ENCODE assay signal across 10 cellular contexts in genomic region chr6:1832844-1833787, GRCh38.
DNase-seq lines count a peak whose midpoint lies in the region; ATAC-seq and TF ChIP-seq lines count a peak whose summit lies in the region.
"Had no signal": no experiment of that assay in that cellular context is flagged by ENCODE, and none has a peak within 500 bp of the region (broad histone marks: within the 10 kb centered on the region; RNA-seq: fewer than 3 reads in every experiment).

No MANE protein-coding gene starts in this region.

- H3K27ac ChIP-seq in brain microvascular endothelial cell = no peak overlapping the region
- no peak overlapping the region for H3K27ac ChIP-seq in left lung
- no peak overlapping the region for H3K27ac ChIP-seq in upper lobe of right lung

- H3K4me3 ChIP-seq in brain microvascular endothelial cell (ENCODE audit: low read depth, low read length) = no peak overlapping the region
- H3K4me3 ChIP-seq in left lung = no peak overlapping the region
- peak overlapping the region; percentile 12 for H3K4me3 ChIP-seq in upper lobe of right lung

- in situ Hi-C loops in brain microvascular endothelial cell (cut with HindIII; ENCODE audit: low pct_ligation_motif_present, low sequenced_read_pairs) = no loop called here

- DNase-seq in NCI-H345 (lab: John Stamatoyannopoulos, UW) (peak; percentile 9), NCI-H345 treated with DMSO at 0.1 percent for 48 hours (lab: John Stamatoyannopoulos, UW; ENCODE audit: unreplicated experiment) (no peak), brain microvascular endothelial cell (peak; percentile 13), left lung (peak in 1 of 2 donors; percentile 43), upper lobe of right lung (no peak), HCEC 1CT (no peak)
- no peak for DNase-seq in activated CD8-positive, alpha-beta memory T cell treated with anti-CD3 and anti-CD28 coated beads, Interleukin-2, amount 50 U/mL, for 48 hours
- no peak for DNase-seq in activated CD4-positive, CD25-positive, alpha-beta regulatory T cell (lab: John Stamatoyannopoulos, UW)
- DNase-seq: stimulated activated CD4-positive, alpha-beta T cell treated with anti-CD3 and anti-CD28 coated beads, Interleukin-12 subunit alpha, Interleukin-12 subunit beta, amount 100 ng/mL, for 4 hours had no signal

- no peaks in the 10 kb centered on the region for H3K36me3 ChIP-seq in brain microvascular endothelial cell (replicated peaks)
- no peaks in the 10 kb centered on the region for H3K36me3 ChIP-seq in left lung
- no peaks in the 10 kb centered on the region for H3K36me3 ChIP-seq in upper lobe of right lung

- TF ChIP-seq CTCF in brain microvascular endothelial cell (IDR thresholded peaks at IDR 0.05; ENCODE audit: low read depth, low read length, missing control alignments) = no peak
- no peak for TF ChIP-seq CTCF in left lung (IDR thresholded peaks at IDR 0.05)
- TF ChIP-seq CTCF in upper lobe of right lung (IDR thresholded peaks at IDR 0.05) = no peak

- H3K27me3 ChIP-seq in brain microvascular endothelial cell (replicated peaks) (no peaks in the 10 kb centered on the region), left lung (no peaks in the 10 kb centered on the region), upper lobe of right lung (no peaks in the 10 kb centered on the region)

- peaks cover 0 to 8% of the 10 kb centered on the region in 2 donors for H3K4me1 ChIP-seq in left lung
- peaks cover 11% of the 10 kb centered on the region for H3K4me1 ChIP-seq in upper lobe of right lung

- H3K9me3 ChIP-seq in left lung (peaks cover 0 to 18% of the 10 kb centered on the region in 2 donors), upper lobe of right lung (peaks cover 5% of the 10 kb centered on the region)

- intact Hi-C loops in left lung (cut with DNase I) = no loop called here
- intact Hi-C loops in upper lobe of right lung (cut with DNase I) = no loop called here

- ATAC-seq in left lung (peak; percentile 67), upper lobe of right lung (peak; percentile 68)
- ATAC-seq: activated naive CD4-positive, alpha-beta T cell treated with anti-CD3 and anti-CD28 coated beads, Interleukin-2, amount 50 U/mL, for 72 hours had no signal

Comparison
In these comparisons a context has a peak if more than half of its experiments do, and no peak if none do; other contexts are left out.
1. DNase-seq: peak in NCI-H345 (single experiment) and brain microvascular endothelial cell (single experiment); none in NCI-H345 treated with DMSO at 0.1 percent for 48 hours (single experiment), upper lobe of right lung (single experiment), activated CD8-positive, alpha-beta memory T cell treated with anti-CD3 and anti-CD28 coated beads, Interleukin-2, amount 50 U/mL, for 48 hours (single experiment), HCEC 1CT (single experiment) and activated CD4-positive, CD25-positive, alpha-beta regulatory T cell (0 of 4).